Comparison of ENCODE assay signal across 21 cellular contexts in genomic region chr9:130720762-130721161, GRCh38. TPM values are rescaled to one million over a fixed set of nuclear protein-coding genes. Genes with fewer than 3 reads are reported as not detected.
DNase-seq lines count a peak whose midpoint lies in the region; ATAC-seq, FAIRE-seq and TF ChIP-seq lines count a peak whose summit lies in the region.
"Had no signal": no experiment of that assay in that cellular context is flagged by ENCODE, and none has a peak within 500 bp of the region (broad histone marks: within the 10 kb centered on the region; RNA-seq: fewer than 3 reads in every experiment).

No MANE protein-coding gene starts in this region.

- intact Hi-C loops in HepG2 (cut with micrococcal nuclease; ENCODE audit: unreplicated experiment) (no loop called here), right lobe of liver (cut with DNase I) (no loop called here), K562 (cut with micrococcal nuclease) (no loop called here)

- H3K79me2 ChIP-seq in HepG2 (ENCODE audit: insufficient read depth, low read length), result peaks cover 26% of the 10 kb centered on the region
- H3K79me2 ChIP-seq in K562 (ENCODE audit: control insufficient read depth, insufficient read depth, low read length), result peaks cover 43% of the 10 kb centered on the region
- H3K79me2 ChIP-seq in MM.1S (ENCODE audit: low read length), result peaks cover 19% of the 10 kb centered on the region

- FAIRE-seq in HepG2 (lab: Jason Lieb, UNC) (no peak), K562 (lab: Jason Lieb, UNC) (no peak)
- FAIRE-seq: GM12891, GM18507, H54 had no signal

- H3K4me3 ChIP-seq in HepG2 (replicated peaks in 1 of 3; ENCODE audit: insufficient read depth in 1 of 3, low read depth in 2 of 3, low read length in 3 of 3), result no peak overlapping the region
- H3K4me3 ChIP-seq in right lobe of liver, result no peak overlapping the region
- no peak overlapping the region for H3K4me3 ChIP-seq in K562
- no peak overlapping the region for H3K4me3 ChIP-seq in MM.1S (ENCODE audit: low read length)
- H3K4me3 ChIP-seq: HAP-1 had no signal

- no peak overlapping the region for H3K4me3 Mint-ChIP-seq in progenitor cell of endocrine pancreas (ENCODE audit: low read depth)
- H3K4me3 Mint-ChIP-seq: CD4-positive, alpha-beta memory T cell had no signal

- H4K20me1 ChIP-seq in HepG2 (ENCODE audit: insufficient read depth, low read length) (0 out of 2 replicates have a peak, but pooled peaks cover 2% of the 10 kb centered on the region), K562 (replicated peaks; ENCODE audit: control insufficient read depth, insufficient read depth, low read length) (no peaks in the 10 kb centered on the region), MM.1S (ENCODE audit: insufficient read depth, low read length) (no peaks in the 10 kb centered on the region)

- H3K4me2 ChIP-seq in HepG2 (ENCODE audit: low read depth, low read length), result no peak overlapping the region
- H3K4me2 ChIP-seq in K562 (ENCODE audit: insufficient read depth, low read length), result no peak overlapping the region
- H3K4me2 ChIP-seq in MM.1S (ENCODE audit: low read depth, low read length), result no peak overlapping the region

- TF ChIP-seq CTCF in HepG2 (CRISPR knock-in tag; IDR thresholded peaks at IDR 0.05) (no peak), right lobe of liver (IDR thresholded peaks at IDR 0.05) (no peak), K562 (IDR thresholded peaks at IDR 0.05 in 2 of 3, conservative IDR thresholded peaks at IDR 0.05 in 1 of 3; ENCODE audit: insufficient read depth in 2 of 3, low read depth in 1 of 3, low read length in 3 of 3) (no peak), progenitor cell of endocrine pancreas (IDR thresholded peaks at IDR 0.05; ENCODE audit: unreplicated experiment) (no peak), MM.1S (IDR thresholded peaks at IDR 0.05; ENCODE audit: low read length) (no peak)

- H3K9me1 ChIP-seq in K562 (ENCODE audit: control insufficient read depth, insufficient read depth, low read length), result no peaks in the 10 kb centered on the region

- H3K27ac Mint-ChIP-seq in progenitor cell of endocrine pancreas, result peak overlapping the region; percentile 32

- H3K27me3 Mint-ChIP-seq in progenitor cell of endocrine pancreas, result no peaks in the 10 kb centered on the region
- H3K27me3 Mint-ChIP-seq: CD4-positive, alpha-beta memory T cell had no signal

- H3K36me3 Mint-ChIP-seq in progenitor cell of endocrine pancreas (ENCODE audit: insufficient read depth), result peaks cover 2% of the 10 kb centered on the region

- TF ChIP-seq POLR2A in HepG2 (IDR thresholded peaks at IDR 0.05; ENCODE audit: insufficient read depth in 1 of 2, low read depth in 2 of 2, low read length in 2 of 2) (no peak), right lobe of liver (IDR thresholded peaks at IDR 0.05) (no peak), K562 (conservative IDR thresholded peaks at IDR 0.05) (no peak)

- BruUV-seq in HepG2 (replicated peaks; lab: Mats Ljungman, UMichigan) (no TSS peak), K562 (replicated peaks; lab: Mats Ljungman, UMichigan) (no TSS peak)

- CTCF ChIA-PET in HepG2 (lab: Yijun Ruan, JAX; ENCODE audit: low intra/inter-chr PET ratio, low total read pairs), result no interaction called here
- CTCF ChIA-PET in K562 (lab: Yijun Ruan, JAX; ENCODE audit: low intra/inter-chr PET ratio), result no interaction called here

- no peak overlapping the region for H3K27ac ChIP-seq in HepG2 (ENCODE audit: extremely low read length, insufficient read depth, low read length)
- no peak overlapping the region for H3K27ac ChIP-seq in right lobe of liver
- H3K27ac ChIP-seq in K562 (ENCODE audit: extremely low read depth, low read depth, low read length), result no peak overlapping the region
- no peak overlapping the region for H3K27ac ChIP-seq in MM.1S (ENCODE audit: low read length)

- H3K36me3 ChIP-seq in HepG2 (replicated peaks in 1 of 2; ENCODE audit: control insufficient read depth in 1 of 2, insufficient read depth in 2 of 2, low read length in 2 of 2) (no peaks in the 10 kb centered on the region), right lobe of liver (no peaks in the 10 kb centered on the region), K562 (ENCODE audit: control insufficient read depth, insufficient read depth, low read length) (no peaks in the 10 kb centered on the region), MM.1S (replicated peaks; ENCODE audit: insufficient read depth, low read length) (no peaks in the 10 kb centered on the region)
- H3K36me3 ChIP-seq: HAP-1 had no signal

- POLR2A ChIA-PET in HepG2 (lab: Yijun Ruan, JAX) (no interaction called here), K562 (lab: Yijun Ruan, JAX) (interaction anchor here (1.3 kb wide), 1 partner anchor 11 kb away, joined by 3 read pairs; no protein-coding TSS in a partner anchor)

- H3K4me1 Mint-ChIP-seq in progenitor cell of endocrine pancreas (ENCODE audit: low read depth), result peaks cover 9% of the 10 kb centered on the region

- H3K9me3 ChIP-seq in HepG2 (ENCODE audit: low read length) (no peaks in the 10 kb centered on the region), right lobe of liver (no peaks in the 10 kb centered on the region), K562 (replicated peaks; ENCODE audit: control insufficient read depth, insufficient read depth, low read depth, low read length) (no peaks in the 10 kb centered on the region), MM.1S (replicated peaks; ENCODE audit: insufficient read depth, low read length) (no peaks in the 10 kb centered on the region)
- H3K9me3 ChIP-seq: Caco-2, HAP-1 had no signal

- H3K27me3 ChIP-seq in HepG2 (ENCODE audit: control insufficient read depth in 1 of 2, insufficient read depth in 2 of 2, low read length in 2 of 2) (no peaks in the 10 kb centered on the region), right lobe of liver (no peaks in the 10 kb centered on the region), K562 (ENCODE audit: control insufficient read depth in 2 of 2, insufficient read depth in 2 of 2, low read length in 2 of 2) (no peaks in the 10 kb centered on the region), MM.1S (replicated peaks; ENCODE audit: insufficient read depth, low read length) (no peaks in the 10 kb centered on the region)

- no peaks in the 10 kb centered on the region for H3F3A ChIP-seq in MM.1S (ENCODE audit: insufficient read depth, low read length)

- H2AFZ ChIP-seq in HepG2 (ENCODE audit: low read length), result no peak overlapping the region
- H2AFZ ChIP-seq in K562 (ENCODE audit: low read depth, low read length), result no peak overlapping the region
- H2AFZ ChIP-seq in MM.1S (ENCODE audit: low read length), result no peak overlapping the region

- H3K4me1 ChIP-seq in HepG2 (ENCODE audit: insufficient read depth, low read length) (peaks cover 19% of the 10 kb centered on the region), right lobe of liver (peaks cover 0 to 8% (median 0%) of the 10 kb centered on the region in 4 donors), K562 (replicated peaks in 1 of 2; ENCODE audit: control insufficient read depth in 2 of 2, insufficient read depth in 2 of 2, low read length in 2 of 2) (peaks cover 0 to 11% of the 10 kb centered on the region in 2 experiments; a peak in 3 of 5 replicates), MM.1S (ENCODE audit: low read length) (no peaks in the 10 kb centered on the region)
- H3K4me1 ChIP-seq: HAP-1 had no signal

- H3K9ac ChIP-seq in HepG2 (ENCODE audit: insufficient read depth, low read depth, low read length) (no peak overlapping the region), K562 (ENCODE audit: insufficient read depth in 1 of 2, low read depth in 2 of 2, low read length in 2 of 2) (no peak overlapping the region), MM.1S (ENCODE audit: low read length) (no peak overlapping the region)

- no peak for TF ChIP-seq RAD21 in HepG2 (CRISPR knock-in tag; IDR thresholded peaks at IDR 0.05)
- no peak for TF ChIP-seq RAD21 in K562 (CRISPR knock-in tag; conservative IDR thresholded peaks at IDR 0.05 in 1 of 2, IDR thresholded peaks at IDR 0.05 in 1 of 2)

- in situ Hi-C loops in HepG2 (cut with HindIII; ENCODE audit: extremely low pct_ligation_motif_present, low pct_unique_long_range_greater_than_20kb), result no loop called here
- in situ Hi-C loops in K562 (cut with MboI), result loop anchor here (25.0 kb wide), 4 partner anchors 267 to 992 kb away; no protein-coding TSS in a partner anchor

- TF ChIP-seq EP300 in HepG2 (IDR thresholded peaks at IDR 0.05; ENCODE audit: low read depth in 2 of 2, low read length in 2 of 2), result no peak
- TF ChIP-seq EP300 in HepG2 (CRISPR knock-in tag; IDR thresholded peaks at IDR 0.05; ENCODE audit: borderline replicate concordance), result no peak
- no peak for TF ChIP-seq EP300 in K562 (IDR thresholded peaks at IDR 0.05; ENCODE audit: low read length)

- no peak for DNase-seq in HepG2 (ENCODE audit: low spot score)
- DNase-seq in right lobe of liver, result no peak
- no peak for DNase-seq in K562 (ENCODE audit: extremely low read depth in 1 of 4, low spot score in 3 of 4)
- DNase-seq in progenitor cell of endocrine pancreas (ENCODE audit: low spot score, unreplicated experiment), result no peak
- no peak for DNase-seq in GM03348 (ENCODE audit: low spot score)
- DNase-seq in MM.1S, result no peak
- DNase-seq: C1 segment of cervical spinal cord; Caco-2; CD4-positive, alpha-beta memory T cell; DMS79; EL; GDM1; GOT3 had no signal

- WGBS in HepG2 (ENCODE audit: low lambda C conversion rate), result 98% methylated on average over 10 of the region's 10 CpGs
- 93% methylated on average over 10 of the region's 10 CpGs for WGBS in right lobe of liver (ENCODE audit: insufficient coverage, low coverage, low lambda C conversion rate, missing lambda C conversion rate)
- WGBS in K562 (ENCODE audit: insufficient coverage, low coverage, missing lambda C conversion rate), result 94% methylated on average over 10 of the region's 10 CpGs

- H3K9me3 Mint-ChIP-seq in progenitor cell of endocrine pancreas (ENCODE audit: low read depth), result no peaks in the 10 kb centered on the region

- no peaks in the 10 kb centered on the region for H3K9me2 ChIP-seq in MM.1S (replicated peaks; ENCODE audit: insufficient read depth, low read length)

- ATAC-seq in HepG2 (no peak), right lobe of liver (no peak), K562 (no peak), GM18519 (IDR thresholded peaks at IDR 0.05; ENCODE audit: low FRiP score, unreplicated experiment) (no peak)

RNA-seq across cellular contexts. Expression of gene EXOSC2, which starts 27.2 kb away (rescaled TPM):
- total RNA-seq in HepG2 (2016; rRNA removed; fragmentation: Illumina TruSeq; extraction: Trizol) (63.8 and 74.2 TPM in 2 replicates), right lobe of liver (10 to 100 TPM in 5 of 6 experiments, 1 to 10 TPM in 1; 9.3 to 15.9 (median 13.3) TPM), K562 (2014; rRNA removed) (48.5 and 50.6 TPM in 2 replicates), K562 (2014; rRNA removed; fragmentation: Illumina TruSeq; extraction: Trizol) (101 and 105 TPM in 2 replicates), K562 (2015; rRNA removed; fragmentation: Illumina TruSeq; extraction: Trizol) (81.4 and 87.0 TPM in 2 replicates), K562 (2021) (67.1 and 71.8 TPM in 2 replicates), progenitor cell of endocrine pancreas (45.9 and 46.5 TPM in 2 replicates)
- 12.8 and 14.5 TPM in 2 replicates for total RNA-seq in HepG2 (2016; cell fraction: cytosol; rRNA removed; fragmentation: Illumina TruSeq; extraction: Trizol; ENCODE audit: low read depth)
- total RNA-seq in HepG2 (2016; cell fraction: insoluble cytoplasmic fraction; rRNA removed; fragmentation: Illumina TruSeq; extraction: Trizol), result 68.2 and 72.7 TPM in 2 replicates
- 20.9 and 24.0 TPM in 2 replicates for total RNA-seq in HepG2 (2016; cell fraction: membrane; rRNA removed; fragmentation: Illumina TruSeq; extraction: Trizol)
- 62.3 and 62.8 TPM in 2 replicates for total RNA-seq in HepG2 (2016; cell fraction: nucleus; rRNA removed; fragmentation: Illumina TruSeq; extraction: Trizol)
- polyA plus RNA-seq in HepG2 (2011; rRNA removed) (24.9 and 27.5 TPM in 2 replicates), K562 (2011; rRNA removed) (59.9 and 87.5 TPM in 2 replicates), K562 (2014; fragmentation: Illumina TruSeq; extraction: Trizol) (69.1 and 77.6 TPM in 2 replicates), K562 (2014; fragmentation: Nextera tagmentation; extraction: Ambion mirVana) (10 to 100 TPM; 46.0 to 89.0 TPM), K562 (2014; rRNA removed) (66.5 and 75.3 TPM in 2 replicates)
- 17.0 and 21.5 TPM in 2 replicates for polyA plus RNA-seq in HepG2 (2011; cell fraction: cytosol; rRNA removed)
- 39.4 and 40.1 TPM in 2 replicates for polyA plus RNA-seq in HepG2 (2011; cell fraction: nucleus; rRNA removed)
- polyA plus RNA-seq in HepG2 (2012), result 14.9 and 20.3 TPM in 2 replicates
- 5.0 TPM in 2 replicates for polyA plus RNA-seq in HepG2 (2016; cell fraction: cytosol; fragmentation: Illumina TruSeq; extraction: Trizol; ENCODE audit: low read depth)
- 55.4 and 66.7 TPM in 2 replicates for polyA plus RNA-seq in HepG2 (2016; cell fraction: insoluble cytoplasmic fraction; fragmentation: Illumina TruSeq; extraction: Trizol; ENCODE audit: low read depth)
- 9.3 and 9.6 TPM in 2 replicates for polyA plus RNA-seq in HepG2 (2016; cell fraction: membrane; fragmentation: Illumina TruSeq; extraction: Trizol; ENCODE audit: low read depth)
- 97.7 and 110 TPM in 2 replicates for polyA plus RNA-seq in HepG2 (2016; cell fraction: nucleus; fragmentation: Illumina TruSeq; extraction: Trizol; ENCODE audit: insufficient read depth, low read depth)
- polyA minus RNA-seq in HepG2 (2011; rRNA and poly(A)+ RNA removed; ENCODE audit: low replicate concordance), result 28.7 and 165 TPM in 2 replicates
- 21.2 and 31.5 TPM in 2 replicates for polyA minus RNA-seq in HepG2 (2011; cell fraction: cytosol; rRNA and poly(A)+ RNA removed)
- 51.8 and 52.0 TPM in 2 replicates for polyA minus RNA-seq in HepG2 (2011; cell fraction: nucleus; rRNA and poly(A)+ RNA removed)
- 184 and 273 TPM in 2 replicates for total RNA-seq in K562 (2011; cell fraction: chromatin; rRNA removed; ENCODE audit: low replicate concordance)
- total RNA-seq in K562 (2011; cell fraction: nucleolus; rRNA removed), result 146 and 158 TPM in 2 replicates
- total RNA-seq in K562 (2011; cell fraction: nucleoplasm; rRNA removed), result 163 and 165 TPM in 2 replicates
- 43.9 and 54.9 TPM in 2 replicates for polyA plus RNA-seq in K562 (2011; cell fraction: cytosol; rRNA removed)
- polyA plus RNA-seq in K562 (2011; cell fraction: nucleus; rRNA removed), result 73.0 and 84.7 TPM in 2 replicates
- polyA plus RNA-seq in K562 (2012), result 29.1 and 50.1 TPM in 2 replicates
- 133 and 165 TPM in 2 replicates for polyA minus RNA-seq in K562 (2011; rRNA and poly(A)+ RNA removed)
- 30.0 and 37.4 TPM in 2 replicates for polyA minus RNA-seq in K562 (2011; cell fraction: cytosol; rRNA and poly(A)+ RNA removed)
- 44.0 and 56.3 TPM in 2 replicates for polyA minus RNA-seq in K562 (2011; cell fraction: nucleus; rRNA and poly(A)+ RNA removed)

RNA-seq across cellular contexts. Expression of gene PRDM12, which starts 56.4 kb away (rescaled TPM):
- total RNA-seq in HepG2 (2016; rRNA removed; fragmentation: Illumina TruSeq; extraction: Trizol), result 0.04 TPM in 1 of 2 replicates, not detected in the other
- total RNA-seq in HepG2 (2016; cell fraction: cytosol; rRNA removed; fragmentation: Illumina TruSeq; extraction: Trizol; ENCODE audit: low read depth), result not detected in 2 replicates
- total RNA-seq in HepG2 (2016; cell fraction: insoluble cytoplasmic fraction; rRNA removed; fragmentation: Illumina TruSeq; extraction: Trizol), result 0.09 TPM in 1 of 2 replicates, not detected in the other
- 0.15 TPM in 1 of 2 replicates, not detected in the other for total RNA-seq in HepG2 (2016; cell fraction: membrane; rRNA removed; fragmentation: Illumina TruSeq; extraction: Trizol)
- total RNA-seq in HepG2 (2016; cell fraction: nucleus; rRNA removed; fragmentation: Illumina TruSeq; extraction: Trizol), result not detected in 2 replicates
- 0.07 and 0.08 TPM in 2 replicates for polyA plus RNA-seq in HepG2 (2011; rRNA removed)
- polyA plus RNA-seq in HepG2 (2011; cell fraction: cytosol; rRNA removed), result 0.08 and 0.12 TPM in 2 replicates
- 0.13 and 0.19 TPM in 2 replicates for polyA plus RNA-seq in HepG2 (2011; cell fraction: nucleus; rRNA removed)
- 0.17 and 0.27 TPM in 2 replicates for polyA plus RNA-seq in HepG2 (2012)
- polyA plus RNA-seq in HepG2 (2016; cell fraction: cytosol; fragmentation: Illumina TruSeq; extraction: Trizol; ENCODE audit: low read depth), result 0.08 and 0.09 TPM in 2 replicates
- polyA plus RNA-seq in HepG2 (2016; cell fraction: insoluble cytoplasmic fraction; fragmentation: Illumina TruSeq; extraction: Trizol; ENCODE audit: low read depth), result 0.12 and 0.42 TPM in 2 replicates
- 0.09 and 0.16 TPM in 2 replicates for polyA plus RNA-seq in HepG2 (2016; cell fraction: membrane; fragmentation: Illumina TruSeq; extraction: Trizol; ENCODE audit: low read depth)
- polyA plus RNA-seq in HepG2 (2016; cell fraction: nucleus; fragmentation: Illumina TruSeq; extraction: Trizol; ENCODE audit: insufficient read depth, low read depth), result 0.24 and 0.30 TPM in 2 replicates
- polyA minus RNA-seq in HepG2 (2011; rRNA and poly(A)+ RNA removed; ENCODE audit: low replicate concordance), result 0.12 and 0.40 TPM in 2 replicates
- not detected in 2 replicates for polyA minus RNA-seq in HepG2 (2011; cell fraction: cytosol; rRNA and poly(A)+ RNA removed)
- polyA minus RNA-seq in HepG2 (2011; cell fraction: nucleus; rRNA and poly(A)+ RNA removed), result not detected in 2 replicates
- under 1 TPM in 1 of 6 experiments, not detected in 5; 0.15 TPM for total RNA-seq in right lobe of liver
- total RNA-seq in K562 (2011; cell fraction: chromatin; rRNA removed; ENCODE audit: low replicate concordance), result 0.12 TPM in 1 of 2 replicates, not detected in the other
- 0.26 and 0.33 TPM in 2 replicates for total RNA-seq in K562 (2011; cell fraction: nucleolus; rRNA removed)
- total RNA-seq in K562 (2011; cell fraction: nucleoplasm; rRNA removed), result 0.22 and 0.31 TPM in 2 replicates
- total RNA-seq in K562 (2014; rRNA removed), result 0.08 and 0.09 TPM in 2 replicates
- 0.10 TPM in 1 of 2 replicates, not detected in the other for total RNA-seq in K562 (2014; rRNA removed; fragmentation: Illumina TruSeq; extraction: Trizol)
- 0.08 TPM in 1 of 2 replicates, not detected in the other for total RNA-seq in K562 (2015; rRNA removed; fragmentation: Illumina TruSeq; extraction: Trizol)
- 0.22 and 0.25 TPM in 2 replicates for total RNA-seq in K562 (2021)
- 0.04 and 0.07 TPM in 2 replicates for polyA plus RNA-seq in K562 (2011; rRNA removed)
- polyA plus RNA-seq in K562 (2011; cell fraction: cytosol; rRNA removed), result 0.03 and 0.16 TPM in 2 replicates
- polyA plus RNA-seq in K562 (2011; cell fraction: nucleus; rRNA removed), result 0.17 and 0.28 TPM in 2 replicates
- 0.13 and 0.21 TPM in 2 replicates for polyA plus RNA-seq in K562 (2012)
- 0.11 and 0.18 TPM in 2 replicates for polyA plus RNA-seq in K562 (2014; fragmentation: Illumina TruSeq; extraction: Trizol)
- polyA plus RNA-seq in K562 (2014; fragmentation: Nextera tagmentation; extraction: Ambion mirVana), result under 1 TPM; 0.04 to 0.06 TPM
- 0.05 TPM in 1 of 2 replicates, not detected in the other for polyA plus RNA-seq in K562 (2014; rRNA removed)
- 0.06 TPM in 1 of 2 replicates, not detected in the other for polyA minus RNA-seq in K562 (2011; rRNA and poly(A)+ RNA removed)
- not detected in 2 replicates for polyA minus RNA-seq in K562 (2011; cell fraction: cytosol; rRNA and poly(A)+ RNA removed)
- 0.22 and 0.27 TPM in 2 replicates for polyA minus RNA-seq in K562 (2011; cell fraction: nucleus; rRNA and poly(A)+ RNA removed)
- not detected in 2 replicates for total RNA-seq in progenitor cell of endocrine pancreas
- total RNA-seq: A172; A673; CD4-positive, alpha-beta memory T cell had no signal
- polyA plus RNA-seq: BJ had no signal

Comparison
In these comparisons a context has a peak if more than half of its experiments do, and no peak if none do; other contexts are left out.
1. Of the 241 proteins assayed by ChIP-seq in both HepG2 and K562: peak only in HepG2: none; only in K562: none; in both: ZNF121; in neither: 240.